ENCODE assay signal across 23 cellular contexts in genomic region chr4:36159208-36159607, GRCh38.
A peak's percentile ranks its signal among the peaks of the same experiment; 100 is the strongest.
DNase-seq lines count a peak whose midpoint lies in the region; ATAC-seq and TF ChIP-seq lines count a peak whose summit lies in the region.
"Had no signal": no experiment of that assay in that cellular context is flagged by ENCODE, and none has a peak within 500 bp of the region (broad histone marks: within the 10 kb centered on the region; RNA-seq: fewer than 3 reads in every experiment).

No MANE protein-coding gene starts in this region.

- no peaks in the 10 kb centered on the region for H3K9me3 Mint-ChIP-seq in endodermal cell
- H3K9me3 Mint-ChIP-seq in stimulated activated effector memory CD8-positive, alpha-beta T cell treated with anti-CD3 and anti-CD28 coated beads, Interleukin-12 subunit alpha, Interleukin-12 subunit beta, amount 100 ng/mL, for 72 hours: no peaks in the 10 kb centered on the region
- H3K9me3 Mint-ChIP-seq: activated CD4-positive, alpha-beta memory T cell treated with anti-CD3 and anti-CD28 coated beads for 36 hours; activated naive CD4-positive, alpha-beta T cell treated with anti-CD3 and anti-CD28 coated beads, Interleukin-2, amount 10 ng/mL, durations not matched to agents 7 days and 5 days; activated T-cell treated with anti-CD3 and anti-CD28 coated beads, Interleukin-2, amount 50 U/mL, for 4 hours; stimulated activated naive CD8-positive, alpha-beta T cell treated with anti-CD3 and anti-CD28 coated beads, Interleukin-15, Interleukin-2, amounts not matched to agents 100 ng/mL and 50 ng/mL, for 24 hours had no signal

- H3K9ac ChIP-seq in endodermal cell (ENCODE audit: extremely low read depth, low read length, poor library complexity, severe bottlenecking): no peak overlapping the region
- H3K9ac ChIP-seq: BLaER1 treated with 17β-estradiol and CSF1 and Interleukin-3, amounts not matched to agents 10 nM and 100 nM; parathyroid adenoma had no signal

- H3K4me3 ChIP-seq in NB4 (ENCODE audit: low read depth, low read length): no peak overlapping the region
- no peak overlapping the region for H3K4me3 ChIP-seq in endodermal cell (ENCODE audit: low read length)
- H3K4me3 ChIP-seq: BLaER1 treated with 17β-estradiol and CSF1 and Interleukin-3, amounts not matched to agents 10 nM and 100 nM; heart left ventricle had no signal

- DNase-seq in NCI-H82 (lab: John Stamatoyannopoulos, UW) (peak; percentile 11), NCI-H82 treated with DMSO at 0.1 percent for 48 hours (lab: John Stamatoyannopoulos, UW; ENCODE audit: unreplicated experiment) (no peak), NB4 (ENCODE audit: low read depth) (peak; percentile 8), endodermal cell (peak; percentile 50), Right ventricle myocardium inferior (ENCODE audit: missing footprints) (no peak), left cardiac atrium (no peak)
- no peak for DNase-seq in stimulated activated effector memory CD8-positive, alpha-beta T cell treated with anti-CD3 and anti-CD28 coated beads, Interleukin-12 subunit alpha, Interleukin-12 subunit beta, amount 100 ng/mL, for 72 hours (ENCODE audit: low spot score in 2 of 2)
- no peak for DNase-seq in activated CD4-positive, alpha-beta T cell treated with anti-CD3 and anti-CD28 coated beads for 48 hours
- DNase-seq: activated CD4-positive, alpha-beta memory T cell treated with anti-CD3 and anti-CD28 coated beads for 36 hours; activated naive CD4-positive, alpha-beta T cell treated with anti-CD3 and anti-CD28 coated beads, Interleukin-2, amount 10 ng/mL, durations not matched to agents 7 days and 5 days; activated T-cell treated with anti-CD3 and anti-CD28 coated beads, Interleukin-2, amount 50 U/mL, for 4 hours; central memory CD4-positive, alpha-beta T cell; effector CD4-positive, alpha-beta T cell; KBM-7; NCI-H2029 treated with DMSO at 0.1 percent for 48 hours; NCI-H510A treated with DMSO at 0.1 percent for 48 hours; stimulated activated CD4-positive, alpha-beta T cell treated with anti-CD3 and anti-CD28 coated beads, Interleukin-1b, Interleukin-23, amount 100 ng/mL, for 48 hours; trophoblast cell had no signal

- peaks cover 2% of the 10 kb centered on the region for H3K4me1 Mint-ChIP-seq in endodermal cell
- H3K4me1 Mint-ChIP-seq in stimulated activated effector memory CD8-positive, alpha-beta T cell treated with anti-CD3 and anti-CD28 coated beads, Interleukin-12 subunit alpha, Interleukin-12 subunit beta, amount 100 ng/mL, for 72 hours: peaks cover 26% of the 10 kb centered on the region

- no peaks in the 10 kb centered on the region for H3K36me3 Mint-ChIP-seq in endodermal cell (ENCODE audit: low read depth)
- peaks cover 100% of the 10 kb centered on the region for H3K36me3 Mint-ChIP-seq in stimulated activated effector memory CD8-positive, alpha-beta T cell treated with anti-CD3 and anti-CD28 coated beads, Interleukin-12 subunit alpha, Interleukin-12 subunit beta, amount 100 ng/mL, for 72 hours

- H3K4me3 Mint-ChIP-seq in endodermal cell: no peak overlapping the region
- no peak overlapping the region for H3K4me3 Mint-ChIP-seq in stimulated activated effector memory CD8-positive, alpha-beta T cell treated with anti-CD3 and anti-CD28 coated beads, Interleukin-12 subunit alpha, Interleukin-12 subunit beta, amount 100 ng/mL, for 72 hours
- H3K4me3 Mint-ChIP-seq: activated CD4-positive, alpha-beta memory T cell treated with anti-CD3 and anti-CD28 coated beads for 36 hours; activated naive CD4-positive, alpha-beta T cell treated with anti-CD3 and anti-CD28 coated beads, Interleukin-2, amount 10 ng/mL, durations not matched to agents 7 days and 5 days; activated T-cell treated with anti-CD3 and anti-CD28 coated beads, Interleukin-2, amount 50 U/mL, for 4 hours; stimulated activated naive CD8-positive, alpha-beta T cell treated with anti-CD3 and anti-CD28 coated beads, Interleukin-15, Interleukin-2, amounts not matched to agents 100 ng/mL and 50 ng/mL, for 24 hours had no signal

- H3K27ac ChIP-seq in endodermal cell (ENCODE audit: low read depth, low read length): no peak overlapping the region
- H3K27ac ChIP-seq: BLaER1 treated with 17β-estradiol and CSF1 and Interleukin-3, amounts not matched to agents 10 nM and 100 nM; heart left ventricle; parathyroid adenoma; VCaP had no signal

- TF ChIP-seq CTCF in NB4 (IDR thresholded peaks at IDR 0.05; ENCODE audit: low read depth, low read length) (peak; percentile 28), endodermal cell (conservative IDR thresholded peaks at IDR 0.05) (peak; percentile 69)

- 91 to 100% methylated on average over 2 to 5 of the region's 5 CpGs for WGBS in endodermal cell (ENCODE audit: insufficient coverage in 1 of 2, insufficient read length in 1 of 2), 2 experiments

- no peaks in the 10 kb centered on the region for H3K27me3 ChIP-seq in endodermal cell (ENCODE audit: control insufficient read depth, insufficient read depth, low read length, poor library complexity, severe bottlenecking)
- H3K27me3 ChIP-seq: BLaER1 treated with 17β-estradiol and CSF1 and Interleukin-3, amounts not matched to agents 10 nM and 100 nM; heart left ventricle had no signal

- no peak for TF ChIP-seq POLR2A in NB4 (IDR thresholded peaks at IDR 0.05; ENCODE audit: extremely low read depth, insufficient read length)

- H3K27ac Mint-ChIP-seq in endodermal cell: no peak overlapping the region
- H3K27ac Mint-ChIP-seq in stimulated activated effector memory CD8-positive, alpha-beta T cell treated with anti-CD3 and anti-CD28 coated beads, Interleukin-12 subunit alpha, Interleukin-12 subunit beta, amount 100 ng/mL, for 72 hours: peak overlapping the region; percentile 18
- H3K27ac Mint-ChIP-seq: activated CD4-positive, alpha-beta memory T cell treated with anti-CD3 and anti-CD28 coated beads for 36 hours; activated naive CD4-positive, alpha-beta T cell treated with anti-CD3 and anti-CD28 coated beads, Interleukin-2, amount 10 ng/mL, durations not matched to agents 7 days and 5 days; stimulated activated naive CD8-positive, alpha-beta T cell treated with anti-CD3 and anti-CD28 coated beads, Interleukin-15, Interleukin-2, amounts not matched to agents 100 ng/mL and 50 ng/mL, for 24 hours had no signal

- no peaks in the 10 kb centered on the region for H3K27me3 Mint-ChIP-seq in endodermal cell (ENCODE audit: insufficient read depth)
- H3K27me3 Mint-ChIP-seq: activated CD4-positive, alpha-beta memory T cell treated with anti-CD3 and anti-CD28 coated beads for 36 hours; activated naive CD4-positive, alpha-beta T cell treated with anti-CD3 and anti-CD28 coated beads, Interleukin-2, amount 10 ng/mL, durations not matched to agents 7 days and 5 days; stimulated activated naive CD8-positive, alpha-beta T cell treated with anti-CD3 and anti-CD28 coated beads, Interleukin-15, Interleukin-2, amounts not matched to agents 100 ng/mL and 50 ng/mL, for 24 hours had no signal

- H3K36me3 ChIP-seq in endodermal cell (ENCODE audit: control insufficient read depth, insufficient read depth, low read length): no peaks in the 10 kb centered on the region

- no peaks in the 10 kb centered on the region for H3K9me3 ChIP-seq in endodermal cell (ENCODE audit: control insufficient read depth, low read length)
- H3K9me3 ChIP-seq: BLaER1 treated with 17β-estradiol and CSF1 and Interleukin-3, amounts not matched to agents 10 nM and 100 nM; heart left ventricle had no signal

- intact Hi-C loops in Right ventricle myocardium inferior (cut with DNase I): no loop called here
- intact Hi-C loops in left cardiac atrium (cut with DNase I): no loop called here

- no peaks in the 10 kb centered on the region for H3K4me1 ChIP-seq in endodermal cell (ENCODE audit: control insufficient read depth, insufficient read depth, low read length)
- H3K4me1 ChIP-seq: heart left ventricle, parathyroid adenoma had no signal

- no peak for ATAC-seq in stimulated activated effector memory CD8-positive, alpha-beta T cell treated with anti-CD3 and anti-CD28 coated beads, Interleukin-12 subunit alpha, Interleukin-12 subunit beta, amount 100 ng/mL, for 72 hours
- ATAC-seq in Right ventricle myocardium inferior: no peak
- ATAC-seq in left cardiac atrium: no peak
- ATAC-seq: activated T-cell treated with anti-CD3 and anti-CD28 coated beads, Interleukin-2, amount 50 U/mL, for 4 hours; heart left ventricle had no signal

Comparison
In these comparisons a context has a peak if more than half of its experiments do, and no peak if none do; other contexts are left out.
1. DNase-seq: peak in NCI-H82 (single experiment), NB4 (single experiment) and endodermal cell (single experiment); none in NCI-H82 treated with DMSO at 0.1 percent for 48 hours (single experiment), stimulated activated effector memory CD8-positive, alpha-beta T cell treated with anti-CD3 and anti-CD28 coated beads, Interleukin-12 subunit alpha, Interleukin-12 subunit beta, amount 100 ng/mL, for 72 hours (0 of 2), Right ventricle myocardium inferior (single experiment), activated CD4-positive, alpha-beta T cell treated with anti-CD3 and anti-CD28 coated beads for 48 hours (single experiment) and left cardiac atrium (single experiment).